In genomic region chr12:116990971-116991966, GRCh38 we compare ENCODE assay signal across 1 cellular context.
TF ChIP-seq lines count a peak whose summit lies in the region.

No MANE protein-coding gene starts in this region.

TF ChIP-seq in IMR-90, 13 proteins besides CTCF, POLR2A, EP300 and RAD21:
- TF ChIP-seq MAZ (IDR thresholded peaks at IDR 0.05; ENCODE audit: borderline replicate concordance, low read depth, low read length) = no peak
- no peak for TF ChIP-seq BHLHE40 (IDR thresholded peaks at IDR 0.05; ENCODE audit: low read depth, low read length)
- no peak for TF ChIP-seq USF2 (IDR thresholded peaks at IDR 0.05; ENCODE audit: low read depth, low read length)
- TF ChIP-seq SMC3 (IDR thresholded peaks at IDR 0.05; ENCODE audit: low read depth, low read length) = no peak
- no peak for TF ChIP-seq MXI1 (IDR thresholded peaks at IDR 0.05; ENCODE audit: borderline replicate concordance, low read depth, low read length)
- TF ChIP-seq NFE2L2 (IDR thresholded peaks at IDR 0.05; ENCODE audit: low read depth, low read length) = no peak
- peak; percentile 4; the same call in 1 of the 2 replicates for TF ChIP-seq MAFK (IDR thresholded peaks at IDR 0.05; ENCODE audit: low read depth, low read length)
- no peak for TF ChIP-seq FOS (IDR thresholded peaks at IDR 0.05; ENCODE audit: low read depth, low read length)
- no peak for TF ChIP-seq ELK1 (IDR thresholded peaks at IDR 0.05; ENCODE audit: borderline replicate concordance, low read depth, low read length)
TF ChIP-seq in IMR-90: peak in this region for 1.
